ENCODE assay signal across 10 cellular contexts in the genomic region with DNA sequence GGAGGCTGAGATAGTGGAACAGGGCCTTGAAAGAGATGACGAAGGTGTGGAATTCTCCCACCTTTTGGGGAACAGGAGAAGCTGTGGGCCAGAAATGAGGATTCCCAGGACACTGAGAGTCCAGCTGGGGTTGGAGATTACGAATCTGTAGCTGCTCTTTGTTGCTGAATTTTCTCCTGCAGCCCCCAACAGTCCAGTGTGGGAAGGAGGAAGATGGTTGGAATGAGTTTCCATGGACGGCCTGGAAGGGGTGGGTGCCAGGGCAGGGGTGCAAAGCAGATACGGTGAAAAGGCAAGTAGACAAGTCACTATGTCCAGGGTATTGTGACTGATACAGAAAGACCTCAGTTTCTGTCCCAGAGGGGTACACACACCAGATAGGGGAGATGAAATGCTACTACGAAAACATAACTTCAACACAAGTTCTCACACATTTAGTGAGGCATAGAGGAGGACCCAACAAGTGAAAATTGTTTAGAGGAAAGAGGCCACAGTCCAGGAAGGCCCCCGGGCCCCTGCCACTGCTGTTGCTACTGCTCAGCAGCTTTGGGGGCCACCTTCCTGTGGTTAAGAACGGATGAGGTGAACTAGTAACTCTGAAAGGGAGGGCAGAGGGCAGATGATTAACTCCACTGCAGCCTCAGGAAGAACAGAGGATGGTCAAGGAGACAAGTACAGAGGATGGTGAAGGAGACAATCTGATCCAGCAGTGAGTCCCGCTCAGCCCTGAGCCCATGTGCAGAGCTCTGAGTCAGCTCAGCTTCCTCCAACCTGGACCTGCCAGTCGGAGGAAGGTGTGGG. TPM values are rescaled to one million over a fixed set of nuclear protein-coding genes. Genes with fewer than 3 reads are reported as not detected.
A peak's percentile ranks its signal among the peaks of the same experiment; 100 is the strongest.
DNase-seq lines count a peak whose midpoint lies in the region; ATAC-seq, FAIRE-seq and TF ChIP-seq lines count a peak whose summit lies in the region.
"Had no signal": no experiment of that assay in that cellular context is flagged by ENCODE, and none has a peak within 500 bp of the region (broad histone marks: within the 10 kb centered on the region; RNA-seq: fewer than 3 reads in every experiment).

No MANE protein-coding gene starts in this region.

- H3K36me3 Mint-ChIP-seq in activated T-helper 1 cell treated with anti-CD3 and anti-CD28 coated beads, Interleukin-12 subunit alpha, Interleukin-12 subunit beta, Interleukin-2, Interleukin-4 antibody, amounts not matched to agents 30 ng/mL and 10 ng/mL and 1 ng/mL, durations not matched to agents 14 hours and 24 hours and 36 hours (ENCODE audit: low read depth) = no peaks in the 10 kb centered on the region

- H3K27ac Mint-ChIP-seq in activated T-helper 1 cell treated with anti-CD3 and anti-CD28 coated beads, Interleukin-12 subunit alpha, Interleukin-12 subunit beta, Interleukin-2, Interleukin-4 antibody, amounts not matched to agents 30 ng/mL and 10 ng/mL and 1 ng/mL, durations not matched to agents 14 hours and 24 hours and 36 hours = no peak overlapping the region
- H3K27ac Mint-ChIP-seq: stimulated activated naive CD8-positive, alpha-beta T cell treated with anti-CD3 and anti-CD28 coated beads, Interleukin-15, Interleukin-2, amounts not matched to agents 100 ng/mL and 50 ng/mL, for 24 hours had no signal

- H3K27me3 Mint-ChIP-seq in activated T-helper 1 cell treated with anti-CD3 and anti-CD28 coated beads, Interleukin-12 subunit alpha, Interleukin-12 subunit beta, Interleukin-2, Interleukin-4 antibody, amounts not matched to agents 30 ng/mL and 10 ng/mL and 1 ng/mL, durations not matched to agents 14 hours and 24 hours and 36 hours (ENCODE audit: insufficient read depth) = peaks cover 6% of the 10 kb centered on the region
- H3K27me3 Mint-ChIP-seq: stimulated activated naive CD8-positive, alpha-beta T cell treated with anti-CD3 and anti-CD28 coated beads, Interleukin-15, Interleukin-2, amounts not matched to agents 100 ng/mL and 50 ng/mL, for 24 hours had no signal

- FAIRE-seq in GM12892 (lab: Jason Lieb, UNC) = no peak

- no peak for TF ChIP-seq POLR2A in GM12892 (IDR thresholded peaks at IDR 0.05; ENCODE audit: low read depth, low read length)

- ATAC-seq in GM18508 (IDR thresholded peaks at IDR 0.05; ENCODE audit: insufficient read depth, unreplicated experiment) (peak; percentile 69), GM21423 (IDR thresholded peaks at IDR 0.05; ENCODE audit: unreplicated experiment) (peak; percentile 85), HG03432 (IDR thresholded peaks at IDR 0.05; ENCODE audit: unreplicated experiment) (peak; percentile 88), left lobe of liver (no peak), HG02840 (IDR thresholded peaks at IDR 0.05; ENCODE audit: low FRiP score, unreplicated experiment) (no peak)

- no peak overlapping the region for H3K4me3 Mint-ChIP-seq in activated T-helper 1 cell treated with anti-CD3 and anti-CD28 coated beads, Interleukin-12 subunit alpha, Interleukin-12 subunit beta, Interleukin-2, Interleukin-4 antibody, amounts not matched to agents 30 ng/mL and 10 ng/mL and 1 ng/mL, durations not matched to agents 14 hours and 24 hours and 36 hours
- H3K4me3 Mint-ChIP-seq: stimulated activated naive CD8-positive, alpha-beta T cell treated with anti-CD3 and anti-CD28 coated beads, Interleukin-15, Interleukin-2, amounts not matched to agents 100 ng/mL and 50 ng/mL, for 24 hours had no signal

- intact Hi-C loops in activated T-helper 1 cell treated with anti-CD3 and anti-CD28 coated beads, Interleukin-12 subunit alpha, Interleukin-12 subunit beta, Interleukin-2, Interleukin-4 antibody, amounts not matched to agents 30 ng/mL and 10 ng/mL and 1 ng/mL, durations not matched to agents 14 hours and 24 hours and 36 hours (cut with micrococcal nuclease) = no loop called here

- no peaks in the 10 kb centered on the region for H3K4me1 Mint-ChIP-seq in activated T-helper 1 cell treated with anti-CD3 and anti-CD28 coated beads, Interleukin-12 subunit alpha, Interleukin-12 subunit beta, Interleukin-2, Interleukin-4 antibody, amounts not matched to agents 30 ng/mL and 10 ng/mL and 1 ng/mL, durations not matched to agents 14 hours and 24 hours and 36 hours (ENCODE audit: low read depth)

- DNase-seq in left lobe of liver (ENCODE audit: low spot score) (peak; percentile 37), NCI-H748 (lab: John Stamatoyannopoulos, UW; ENCODE audit: unreplicated experiment) (no peak), GM12892 (ENCODE audit: insufficient read length) (no peak)
- no peak for DNase-seq in activated T-helper 1 cell treated with anti-CD3 and anti-CD28 coated beads, Interleukin-12 subunit alpha, Interleukin-12 subunit beta, Interleukin-2, Interleukin-4 antibody, amounts not matched to agents 30 ng/mL and 10 ng/mL and 1 ng/mL, durations not matched to agents 14 hours and 24 hours and 36 hours (ENCODE audit: low spot score)
- DNase-seq: MV-4-11 had no signal

- H3K9me3 Mint-ChIP-seq in activated T-helper 1 cell treated with anti-CD3 and anti-CD28 coated beads, Interleukin-12 subunit alpha, Interleukin-12 subunit beta, Interleukin-2, Interleukin-4 antibody, amounts not matched to agents 30 ng/mL and 10 ng/mL and 1 ng/mL, durations not matched to agents 14 hours and 24 hours and 36 hours = no peaks in the 10 kb centered on the region
- H3K9me3 Mint-ChIP-seq: stimulated activated naive CD8-positive, alpha-beta T cell treated with anti-CD3 and anti-CD28 coated beads, Interleukin-15, Interleukin-2, amounts not matched to agents 100 ng/mL and 50 ng/mL, for 24 hours had no signal

RNA-seq across cellular contexts. Expression of a gene that starts 7.3 kb away (rescaled TPM):
- total RNA-seq in left lobe of liver = 0.91 TPM
- 0.13 TPM in 1 of 2 replicates, not detected in the other for total RNA-seq in activated T-helper 1 cell treated with anti-CD3 and anti-CD28 coated beads, Interleukin-12 subunit alpha, Interleukin-12 subunit beta, Interleukin-2, Interleukin-4 antibody, amounts not matched to agents 30 ng/mL and 10 ng/mL and 1 ng/mL, durations not matched to agents 14 hours and 24 hours and 36 hours
- 1.3 TPM for polyA plus RNA-seq in GM12892 (2012; ENCODE audit: missing spikeins)

RNA-seq across cellular contexts. Expression of a gene that starts 29.6 kb away (rescaled TPM):
- 2.4 TPM for total RNA-seq in left lobe of liver
- not detected in 2 replicates for total RNA-seq in activated T-helper 1 cell treated with anti-CD3 and anti-CD28 coated beads, Interleukin-12 subunit alpha, Interleukin-12 subunit beta, Interleukin-2, Interleukin-4 antibody, amounts not matched to agents 30 ng/mL and 10 ng/mL and 1 ng/mL, durations not matched to agents 14 hours and 24 hours and 36 hours
- polyA plus RNA-seq in GM12892 (2012; ENCODE audit: missing spikeins) = not detected

RNA-seq across cellular contexts. Expression of a gene that starts 59.4 kb away (rescaled TPM):
- 0.18 TPM for total RNA-seq in left lobe of liver
- 0.49 and 0.71 TPM in 2 replicates for total RNA-seq in activated T-helper 1 cell treated with anti-CD3 and anti-CD28 coated beads, Interleukin-12 subunit alpha, Interleukin-12 subunit beta, Interleukin-2, Interleukin-4 antibody, amounts not matched to agents 30 ng/mL and 10 ng/mL and 1 ng/mL, durations not matched to agents 14 hours and 24 hours and 36 hours
- polyA plus RNA-seq in GM12892 (2012; ENCODE audit: missing spikeins) = 7.6 TPM

Comparison
In these comparisons a context has a peak if more than half of its experiments do, and no peak if none do; other contexts are left out.
1. ATAC-seq: peak in GM18508 (single experiment), GM21423 (single experiment) and HG03432 (single experiment); none in left lobe of liver (single experiment) and HG02840 (single experiment).